Comparison of ENCODE assay signal across 37 cellular contexts in genomic region chr7:111839261-111839660, GRCh38.
"Had no signal": no experiment of that assay in that cellular context is flagged by ENCODE, and none has a peak within 500 bp of the region (broad histone marks: within the 10 kb centered on the region; RNA-seq: fewer than 3 reads in every experiment).

No MANE protein-coding gene starts in this region.

- FAIRE-seq: astrocyte, TTC549 had no signal

- H3K4me1 Mint-ChIP-seq: activated B cell treated with CpG ODN at 0.5 μM for 24 hours; activated CD4-positive, alpha-beta T cell treated with anti-CD3 and anti-CD28 coated beads, Interleukin-2, amount 10 ng/mL, durations not matched to agents 24 days and 14 days; activated T-helper 17 cell treated with anti-CD3 and anti-CD28 coated beads, Interleukin-2, amount 50 U/mL, for 72 hours had no signal

- H3K36me3 ChIP-seq: brain microvascular endothelial cell, breast epithelium had no signal

- H3K9me3 Mint-ChIP-seq: activated CD4-positive, alpha-beta memory T cell treated with anti-CD3 and anti-CD28 coated beads for 36 hours; activated CD4-positive, alpha-beta T cell treated with anti-CD3 and anti-CD28 coated beads, Interleukin-2, amount 10 ng/mL, durations not matched to agents 24 days and 14 days; activated naive CD4-positive, alpha-beta T cell treated with anti-CD3 and anti-CD28 coated beads for 36 hours; activated naive CD4-positive, alpha-beta T cell treated with anti-CD3 and anti-CD28 coated beads, Interleukin-2, amount 50 U/mL, for 72 hours; activated T-cell treated with anti-CD3 and anti-CD28 coated beads, Interleukin-2, amount 50 U/mL, for 72 hours; activated T-helper 1 cell treated with anti-CD3 and anti-CD28 coated beads, Interleukin-12 subunit alpha, Interleukin-12 subunit beta, Interleukin-2, Interleukin-4 antibody, amounts not matched to agents 30 ng/mL and 10 ng/mL and 1 ng/mL, durations not matched to agents 14 hours and 24 hours and 36 hours; activated T-helper 17 cell treated with anti-CD3 and anti-CD28 coated beads, Interleukin-2, amount 50 U/mL, for 72 hours; T-helper 1 cell treated with Interleukin-12 subunit alpha and Interleukin-12 subunit beta and Interleukin-4 antibody, amounts not matched to agents 30 μg/mL and 1 μg/mL, for 36 hours; T-helper 2 cell treated with Interferon-gamma antibody and Interleukin-4, amounts not matched to agents 5 μg/mL and 100 μg/mL, for 36 hours had no signal

- H3K27ac ChIP-seq: adrenal gland, body of pancreas, brain microvascular endothelial cell, breast epithelium, VCaP had no signal

- H3K27me3 Mint-ChIP-seq: activated CD4-positive, alpha-beta memory T cell treated with anti-CD3 and anti-CD28 coated beads for 36 hours; activated CD4-positive, alpha-beta T cell treated with anti-CD3 and anti-CD28 coated beads, Interleukin-2, amount 10 ng/mL, durations not matched to agents 24 days and 14 days; activated T-helper 17 cell treated with anti-CD3 and anti-CD28 coated beads, Interleukin-2, amount 50 U/mL, for 72 hours had no signal

- DNase-seq: activated B cell treated with CpG ODN at 0.5 μM for 24 hours; activated CD4-positive, alpha-beta memory T cell treated with anti-CD3 and anti-CD28 coated beads for 36 hours; activated CD4-positive, alpha-beta T cell treated with anti-CD3 and anti-CD28 coated beads for 4 hours; activated CD4-positive, alpha-beta T cell treated with anti-CD3 and anti-CD28 coated beads, Interleukin-2, amount 10 ng/mL, durations not matched to agents 24 days and 14 days; activated CD4-positive, alpha-beta T cell treated with anti-CD3 and anti-CD28 coated beads, Interleukin-2, amount 50 U/mL, for 1 hour; activated CD4-positive, alpha-beta T cell treated with anti-CD3 and anti-CD28 coated beads, Interleukin-2, amount 50 U/mL, for 4 hours; activated CD4-positive, CD25-positive, alpha-beta regulatory T cell treated with anti-CD3 and anti-CD28 coated beads, Interleukin-2, amount 50 U/mL, for 72 hours; activated CD8-positive, alpha-beta memory T cell treated with anti-CD3 and anti-CD28 coated beads, Interleukin-2, amount 50 U/mL, for 4 hours; activated CD8-positive, alpha-beta T cell treated with anti-CD3 and anti-CD28 coated beads for 36 hours; activated effector memory CD4-positive, alpha-beta T cell treated with anti-CD3 and anti-CD28 coated beads, Interleukin-2, amount 50 U/mL, for 16 hours; activated gamma-delta T cell treated with Interleukin-2 at 50 U/mL for 16 hours; activated naive CD4-positive, alpha-beta T cell; activated naive CD4-positive, alpha-beta T cell treated with anti-CD3 and anti-CD28 coated beads for 36 hours; activated naive CD4-positive, alpha-beta T cell treated with anti-CD3 and anti-CD28 coated beads, Interleukin-2, amount 50 U/mL, for 16 hours; activated naive CD8-positive, alpha-beta T cell treated with anti-CD3 and anti-CD28 coated beads for 36 hours; activated T-cell treated with anti-CD3 and anti-CD28 coated beads for 4 hours; activated T-cell treated with anti-CD3 and anti-CD28 coated beads, Interleukin-2, amount 50 U/mL, for 1 hour; activated T-cell treated with anti-CD3 and anti-CD28 coated beads, Interleukin-2, amount 50 U/mL, for 4 hours; activated T-cell treated with anti-CD3 and anti-CD28 coated beads, Interleukin-2, amount 50 U/mL, for 72 hours; adrenal gland; amniotic stem cell; aorta; body of pancreas; brain microvascular endothelial cell; central memory CD4-positive, alpha-beta T cell; T-helper 1 cell; T-helper 2 cell; T-helper 9 cell had no signal

- H3K4me1 ChIP-seq: body of pancreas, breast epithelium had no signal

- H3K4me3 ChIP-seq: adrenal gland, body of pancreas, breast epithelium had no signal

- H3K27me3 ChIP-seq: adrenal gland, body of pancreas, brain microvascular endothelial cell, breast epithelium had no signal

- ATAC-seq: activated CD8-positive, alpha-beta T cell treated with anti-CD3 and anti-CD28 coated beads for 36 hours; activated naive CD4-positive, alpha-beta T cell treated with anti-CD3 and anti-CD28 coated beads, Interleukin-2, amount 50 U/mL, for 72 hours; activated T-cell treated with anti-CD3 and anti-CD28 coated beads, Interleukin-2, amount 50 U/mL, for 4 hours; activated T-cell treated with anti-CD3 and anti-CD28 coated beads, Interleukin-2, amount 50 U/mL, for 72 hours; activated T-helper 17 cell treated with anti-CD3 and anti-CD28 coated beads, Interleukin-2, amount 50 U/mL, for 72 hours; body of pancreas had no signal

- H3K36me3 Mint-ChIP-seq: activated CD4-positive, alpha-beta memory T cell treated with anti-CD3 and anti-CD28 coated beads for 36 hours; activated naive CD4-positive, alpha-beta T cell treated with anti-CD3 and anti-CD28 coated beads, Interleukin-2, amount 50 U/mL, for 72 hours; activated naive CD8-positive, alpha-beta T cell treated with anti-CD3 and anti-CD28 coated beads for 36 hours had no signal

- H3K27ac Mint-ChIP-seq: activated B cell treated with CpG ODN at 0.5 μM for 24 hours; activated CD4-positive, alpha-beta memory T cell treated with anti-CD3 and anti-CD28 coated beads for 36 hours; activated CD4-positive, alpha-beta T cell treated with anti-CD3 and anti-CD28 coated beads, Interleukin-2, amount 10 ng/mL, durations not matched to agents 24 days and 14 days; activated CD8-positive, alpha-beta T cell treated with anti-CD3 and anti-CD28 coated beads for 36 hours; activated naive CD4-positive, alpha-beta T cell treated with anti-CD3 and anti-CD28 coated beads for 36 hours; activated naive CD4-positive, alpha-beta T cell treated with anti-CD3 and anti-CD28 coated beads, Interleukin-2, amount 50 U/mL, for 72 hours; activated naive CD8-positive, alpha-beta T cell treated with anti-CD3 and anti-CD28 coated beads for 36 hours; activated T-cell treated with anti-CD3 and anti-CD28 coated beads, Interleukin-2, amount 50 U/mL, for 72 hours; activated T-helper 1 cell treated with anti-CD3 and anti-CD28 coated beads, Interleukin-12 subunit alpha, Interleukin-12 subunit beta, Interleukin-2, Interleukin-4 antibody, amounts not matched to agents 30 ng/mL and 10 ng/mL and 1 ng/mL, durations not matched to agents 14 hours and 24 hours and 36 hours; activated T-helper 17 cell treated with anti-CD3 and anti-CD28 coated beads, Interleukin-2, amount 50 U/mL, for 72 hours; T-helper 1 cell treated with Interleukin-12 subunit alpha and Interleukin-12 subunit beta and Interleukin-4 antibody, amounts not matched to agents 30 μg/mL and 1 μg/mL, for 36 hours; T-helper 2 cell treated with Interferon-gamma antibody and Interleukin-4, amounts not matched to agents 5 μg/mL and 100 μg/mL, for 36 hours had no signal

- H3K4me3 Mint-ChIP-seq: activated B cell treated with CpG ODN at 0.5 μM for 24 hours; activated CD4-positive, alpha-beta memory T cell treated with anti-CD3 and anti-CD28 coated beads for 36 hours; activated CD4-positive, alpha-beta T cell treated with anti-CD3 and anti-CD28 coated beads, Interleukin-2, amount 10 ng/mL, durations not matched to agents 24 days and 14 days; activated CD8-positive, alpha-beta T cell treated with anti-CD3 and anti-CD28 coated beads for 36 hours; activated naive CD4-positive, alpha-beta T cell treated with anti-CD3 and anti-CD28 coated beads for 36 hours; activated naive CD8-positive, alpha-beta T cell treated with anti-CD3 and anti-CD28 coated beads for 36 hours; activated T-cell treated with anti-CD3 and anti-CD28 coated beads, Interleukin-2, amount 50 U/mL, for 4 hours; activated T-cell treated with anti-CD3 and anti-CD28 coated beads, Interleukin-2, amount 50 U/mL, for 72 hours; activated T-helper 1 cell treated with anti-CD3 and anti-CD28 coated beads, Interleukin-12 subunit alpha, Interleukin-12 subunit beta, Interleukin-2, Interleukin-4 antibody, amounts not matched to agents 30 ng/mL and 10 ng/mL and 1 ng/mL, durations not matched to agents 14 hours and 24 hours and 36 hours; activated T-helper 17 cell treated with anti-CD3 and anti-CD28 coated beads, Interleukin-2, amount 50 U/mL, for 72 hours; T-helper 1 cell treated with Interleukin-12 subunit alpha and Interleukin-12 subunit beta and Interleukin-4 antibody, amounts not matched to agents 30 μg/mL and 1 μg/mL, for 36 hours; T-helper 2 cell treated with Interferon-gamma antibody and Interleukin-4, amounts not matched to agents 5 μg/mL and 100 μg/mL, for 36 hours had no signal

- H3K9me3 ChIP-seq: adrenal gland, body of pancreas, breast epithelium had no signal
